21 cellular contexts compared by ENCODE assay signal in genomic region chr3:44060164-44060563, GRCh38.
A peak's percentile ranks its signal among the peaks of the same experiment; 100 is the strongest.
DNase-seq lines count a peak whose midpoint lies in the region; ATAC-seq, FAIRE-seq and TF ChIP-seq lines count a peak whose summit lies in the region.
"Had no signal": no experiment of that assay in that cellular context is flagged by ENCODE, and none has a peak within 500 bp of the region (broad histone marks: within the 10 kb centered on the region; RNA-seq: fewer than 3 reads in every experiment).

No MANE protein-coding gene starts in this region.

- TF ChIP-seq EP300 in H1 (IDR thresholded peaks at IDR 0.05; ENCODE audit: borderline replicate concordance in 1 of 2, low read depth in 2 of 2, low read length in 2 of 2): no peak

- no peak overlapping the region for H2BK20ac ChIP-seq in H1 (ENCODE audit: low read length)

- TF ChIP-seq RAD21 in H1 (IDR thresholded peaks at IDR 0.05 in 1 of 2, conservative IDR thresholded peaks at IDR 0.05 in 1 of 2; ENCODE audit: low read depth in 2 of 2, low read length in 2 of 2): no peak

- H3F3A ChIP-seq in Loucy (ENCODE audit: low read depth): no peaks in the 10 kb centered on the region

- H3K79me1 ChIP-seq in H1 (ENCODE audit: low read depth, low read length): no peaks in the 10 kb centered on the region

- H3K4me2 ChIP-seq in Loucy (ENCODE audit: low read depth, low read length, poor library complexity, severe bottlenecking): peak overlapping the region; percentile 49
- no peak overlapping the region for H3K4me2 ChIP-seq in H1 (ENCODE audit: insufficient read depth in 1 of 2, low read depth in 2 of 2, low read length in 2 of 2)

- H3K4me3 ChIP-seq in Loucy (ENCODE audit: low read length, poor library complexity, severe bottlenecking): peak overlapping the region; percentile 8
- no peak overlapping the region for H3K4me3 ChIP-seq in H1 (ENCODE audit: extremely low read depth in 1 of 4, insufficient read depth in 2 of 4, low read depth in 3 of 4, low read length in 4 of 4)
- H3K4me3 ChIP-seq in coronary artery: no peak overlapping the region
- H3K4me3 ChIP-seq: SJSA1 had no signal

- H3K4me1 ChIP-seq in Loucy (ENCODE audit: insufficient read depth, low read length, poor library complexity, severe bottlenecking) (peaks cover 9% of the 10 kb centered on the region), H1 (replicated peaks in 1 of 4; ENCODE audit: control insufficient read depth in 3 of 4, insufficient read depth in 4 of 4, low read length in 3 of 4) (peaks cover 4 to 18% (median 13%) of the 10 kb centered on the region in 4 experiments)
- H3K4me1 ChIP-seq: SJSA1 had no signal

- no peak overlapping the region for H4K5ac ChIP-seq in H1 (ENCODE audit: insufficient read length, low read depth, low read length)

- no peak overlapping the region for H3K27ac ChIP-seq in H1 (ENCODE audit: low read depth, low read length)
- no peak overlapping the region for H3K27ac ChIP-seq in coronary artery
- H3K27ac ChIP-seq: C4-2B, HL-60, SJSA1 had no signal

- no peaks in the 10 kb centered on the region for H4K20me1 ChIP-seq in Loucy (ENCODE audit: insufficient read depth, low read length, poor library complexity, severe bottlenecking)
- no peaks in the 10 kb centered on the region for H4K20me1 ChIP-seq in H1 (replicated peaks in 1 of 2; ENCODE audit: control insufficient read depth in 1 of 2, insufficient read depth in 2 of 2, low read length in 2 of 2)

- H2AFZ ChIP-seq in Loucy (ENCODE audit: low read length): peak overlapping the region; percentile 74; the same call in 1 of the 2 replicates
- H2AFZ ChIP-seq in H1 (ENCODE audit: low read length): no peak overlapping the region

- no peak overlapping the region for H4K91ac ChIP-seq in H1 (replicated peaks; ENCODE audit: insufficient read length, low read length)

- H3K23ac ChIP-seq in H1 (ENCODE audit: insufficient read length): no peak overlapping the region

- peak; percentile 65 for FAIRE-seq in H1 (lab: Jason Lieb, UNC)

- no peak overlapping the region for H3K4ac ChIP-seq in H1 (replicated peaks; ENCODE audit: insufficient read length, low read depth, low read length)

- POLR2A ChIA-PET in H1 (lab: Charles Lee; ENCODE audit: partially characterized antibody): interaction anchor here (0.8 kb wide), 1 partner anchor 54 kb away, joined by 3 read pairs; no protein-coding TSS in a partner anchor

- 85% methylated on average over 5 of the region's 5 CpGs; no CpG with 5 or more reads in 1 of the 2 experiments for WGBS in H1 (ENCODE audit: extremely low coverage in 1 of 2, insufficient coverage in 1 of 2, insufficient read length in 1 of 2, insufficient replicate concordance in 2 of 2, low coverage in 1 of 2, low lambda C conversion rate in 2 of 2, missing lambda C conversion rate in 1 of 2), 2 experiments

- H2AK5ac ChIP-seq in H1 (ENCODE audit: low read depth, low read length): no peak overlapping the region

- no peak overlapping the region for H3K18ac ChIP-seq in H1 (ENCODE audit: extremely low read depth, low read length)

- H3K9me3 ChIP-seq in Loucy (ENCODE audit: insufficient read depth, low read depth, low read length) (no peaks in the 10 kb centered on the region), H1 (ENCODE audit: insufficient read depth in 2 of 2, low read depth in 1 of 2, low read length in 1 of 2) (no peaks in the 10 kb centered on the region)
- H3K9me3 ChIP-seq: SJSA1 had no signal

- no peaks in the 10 kb centered on the region for H3K36me3 Mint-ChIP-seq in activated naive CD4-positive, alpha-beta T cell treated with anti-CD3 and anti-CD28 coated beads, Interleukin-2, amount 50 U/mL, for 24 hours
- no peaks in the 10 kb centered on the region for H3K36me3 Mint-ChIP-seq in activated naive CD4-positive, alpha-beta T cell treated with anti-CD3 and anti-CD28 coated beads, Interleukin-2, amount 50 U/mL, for 72 hours

- no peak for DNase-seq in activated naive CD4-positive, alpha-beta T cell treated with anti-CD3 and anti-CD28 coated beads, Interleukin-2, amount 50 U/mL, for 72 hours (ENCODE audit: low spot score in 2 of 2)
- DNase-seq in H1 (ENCODE audit: low read depth in 1 of 2, low spot score in 2 of 2) (no peak), CD1c-positive myeloid dendritic cell (ENCODE audit: extremely low spot score) (no peak), coronary artery (ENCODE audit: low spot score) (no peak)
- DNase-seq in stimulated activated CD4-positive, alpha-beta T cell treated with anti-CD3 and anti-CD28 coated beads, Interleukin-2, amount 100 ng/mL, for 24 hours: no peak
- DNase-seq: ACHN, DND-41, HCEC 1CT, Karpas-422, MM.1S, NCI-H1092, NCI-H146, NCI-H2029 treated with DMSO at 0.1 percent for 48 hours, NCI-H2171 treated with DMSO at 0.1 percent for 48 hours, SW 1271 had no signal

- H2BK12ac ChIP-seq in H1 (ENCODE audit: low read depth, low read length): no peak overlapping the region

- H3K9me3 Mint-ChIP-seq in activated naive CD4-positive, alpha-beta T cell treated with anti-CD3 and anti-CD28 coated beads, Interleukin-2, amount 50 U/mL, for 24 hours: no peaks in the 10 kb centered on the region
- no peaks in the 10 kb centered on the region for H3K9me3 Mint-ChIP-seq in activated naive CD4-positive, alpha-beta T cell treated with anti-CD3 and anti-CD28 coated beads, Interleukin-2, amount 50 U/mL, for 72 hours

- no peaks in the 10 kb centered on the region for H3K27me3 Mint-ChIP-seq in activated naive CD4-positive, alpha-beta T cell treated with anti-CD3 and anti-CD28 coated beads, Interleukin-2, amount 50 U/mL, for 24 hours

- ATAC-seq in activated naive CD4-positive, alpha-beta T cell treated with anti-CD3 and anti-CD28 coated beads, Interleukin-2, amount 50 U/mL, for 72 hours: no peak
- ATAC-seq: Panc1 had no signal

- H3K4me1 Mint-ChIP-seq in activated naive CD4-positive, alpha-beta T cell treated with anti-CD3 and anti-CD28 coated beads, Interleukin-2, amount 50 U/mL, for 24 hours: peaks cover 36% of the 10 kb centered on the region

- no peak overlapping the region for H3K27ac Mint-ChIP-seq in activated naive CD4-positive, alpha-beta T cell treated with anti-CD3 and anti-CD28 coated beads, Interleukin-2, amount 50 U/mL, for 24 hours
- H3K27ac Mint-ChIP-seq in activated naive CD4-positive, alpha-beta T cell treated with anti-CD3 and anti-CD28 coated beads, Interleukin-2, amount 50 U/mL, for 72 hours: no peak overlapping the region

- CTCF ChIA-PET in H1 (lab: Charles Lee; ENCODE audit: partially characterized antibody): interaction anchor here (1.2 kb wide), 1 partner anchor 9 kb away, joined by 3 read pairs; no protein-coding TSS in a partner anchor

- H3K9me2 ChIP-seq in Loucy (replicated peaks; ENCODE audit: low read depth, low read length): no peaks in the 10 kb centered on the region

- H3K27me3 ChIP-seq in Loucy (ENCODE audit: insufficient read depth, low read length, poor library complexity, severe bottlenecking): no peaks in the 10 kb centered on the region
- no peaks in the 10 kb centered on the region for H3K27me3 ChIP-seq in H1 (replicated peaks in 1 of 4; ENCODE audit: control insufficient read depth in 3 of 4, extremely low read depth in 1 of 4, insufficient read depth in 3 of 4, low read length in 3 of 4)

- H2BK120ac ChIP-seq in H1 (replicated peaks; ENCODE audit: low read depth, low read length): no peak overlapping the region

- no peak overlapping the region for H3K14ac ChIP-seq in H1 (ENCODE audit: insufficient read length)

- no peaks in the 10 kb centered on the region for H3K36me3 ChIP-seq in Loucy (ENCODE audit: insufficient read depth, low read length)
- H3K36me3 ChIP-seq in H1 (ENCODE audit: control insufficient read depth in 2 of 4, insufficient read depth in 4 of 4, low read length in 3 of 4): no peaks in the 10 kb centered on the region
- H3K36me3 ChIP-seq: SJSA1 had no signal

- no peaks in the 10 kb centered on the region; the same call in 1 of the 2 replicates for H3K23me2 ChIP-seq in H1 (ENCODE audit: low read depth, low read length)

- H3K79me2 ChIP-seq in Loucy (ENCODE audit: insufficient read depth, low read length): no peaks in the 10 kb centered on the region
- no peaks in the 10 kb centered on the region for H3K79me2 ChIP-seq in H1 (ENCODE audit: control insufficient read depth in 1 of 2, insufficient read depth in 2 of 2, low read length in 2 of 2)

- H3K4me3 Mint-ChIP-seq in activated naive CD4-positive, alpha-beta T cell treated with anti-CD3 and anti-CD28 coated beads, Interleukin-2, amount 50 U/mL, for 24 hours: peak overlapping the region; percentile 5

- no peak for TF ChIP-seq CTCF in Loucy (conservative IDR thresholded peaks at IDR 0.05; ENCODE audit: low read length)
- no peak for TF ChIP-seq CTCF in H1 (IDR thresholded peaks at IDR 0.05; ENCODE audit: control extremely low read depth in 1 of 3, insufficient read depth in 1 of 3, low read depth in 1 of 3, low read length in 3 of 3)
- TF ChIP-seq CTCF in coronary artery (IDR thresholded peaks at IDR 0.05): no peak

- H2BK15ac ChIP-seq in H1 (ENCODE audit: low read length): no peak overlapping the region

- H3K9ac ChIP-seq in Loucy (ENCODE audit: low read depth, low read length, poor library complexity, severe bottlenecking) (no peak overlapping the region), H1 (replicated peaks in 1 of 4; ENCODE audit: extremely low read depth in 1 of 4, low read depth in 3 of 4, low read length in 3 of 4) (no peak overlapping the region)

- no peak overlapping the region for H4K8ac ChIP-seq in H1 (ENCODE audit: extremely low read depth, insufficient read depth, low read length)

- H3K56ac ChIP-seq in H1 (replicated peaks; ENCODE audit: insufficient read length, low read depth, low read length): no peak overlapping the region

- H2BK5ac ChIP-seq in H1 (ENCODE audit: low read depth, low read length): no peak overlapping the region

- TF ChIP-seq POLR2A in H1 (IDR thresholded peaks at IDR 0.05; ENCODE audit: control extremely low read depth in 1 of 2, low read depth in 2 of 2, low read length in 2 of 2): no peak

TF ChIP-seq in H1, 55 proteins besides CTCF, POLR2A, EP300 and RAD21:
- TF ChIP-seq, protein P1, sequence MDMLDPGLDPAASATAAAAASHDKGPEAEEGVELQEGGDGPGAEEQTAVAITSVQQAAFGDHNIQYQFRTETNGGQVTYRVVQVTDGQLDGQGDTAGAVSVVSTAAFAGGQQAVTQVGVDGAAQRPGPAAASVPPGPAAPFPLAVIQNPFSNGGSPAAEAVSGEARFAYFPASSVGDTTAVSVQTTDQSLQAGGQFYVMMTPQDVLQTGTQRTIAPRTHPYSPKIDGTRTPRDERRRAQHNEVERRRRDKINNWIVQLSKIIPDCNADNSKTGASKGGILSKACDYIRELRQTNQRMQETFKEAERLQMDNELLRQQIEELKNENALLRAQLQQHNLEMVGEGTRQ (IDR thresholded peaks at IDR 0.05; ENCODE audit: low read length): no peak
- TF ChIP-seq GABPA (IDR thresholded peaks at IDR 0.05; ENCODE audit: borderline replicate concordance, insufficient read depth, low read length): no peak
- no peak for TF ChIP-seq TEAD4 (IDR thresholded peaks at IDR 0.05; ENCODE audit: low read depth, low read length)
